ENCODE assay signal across 19 cellular contexts in the genomic region with DNA sequence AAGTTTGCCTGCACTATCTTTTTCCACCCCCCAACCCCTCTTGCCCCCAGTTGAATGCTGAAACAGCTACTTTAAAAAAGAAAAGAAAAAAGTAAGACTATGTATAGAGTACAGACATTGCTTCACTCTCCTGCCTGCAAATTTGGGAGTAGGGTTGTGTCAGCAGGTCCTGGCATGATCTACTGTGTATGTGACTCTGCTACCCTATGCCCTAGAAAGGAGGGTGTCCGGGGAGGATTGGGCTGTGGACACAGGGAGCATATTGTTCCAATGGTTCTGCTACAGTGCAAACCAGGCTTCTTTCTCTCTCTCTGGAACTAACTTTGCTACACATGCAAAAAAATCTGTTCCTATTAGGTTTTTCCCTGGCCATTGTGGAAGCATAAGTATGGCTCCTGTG. TPM values are rescaled to one million over a fixed set of nuclear protein-coding genes. Genes with fewer than 3 reads are reported as not detected.
DNase-seq lines count a peak whose midpoint lies in the region; ATAC-seq and TF ChIP-seq lines count a peak whose summit lies in the region.
"Had no signal": no experiment of that assay in that cellular context is flagged by ENCODE, and none has a peak within 500 bp of the region (broad histone marks: within the 10 kb centered on the region; RNA-seq: fewer than 3 reads in every experiment).

No MANE protein-coding gene starts in this region.

- H3K36me3 Mint-ChIP-seq in activated CD4-positive, alpha-beta T cell treated with anti-CD3 and anti-CD28 coated beads, Interleukin-2, amount 10 ng/mL, durations not matched to agents 7 days and 5 days (ENCODE audit: low read depth) = no peaks in the 10 kb centered on the region

- H3K4me3 ChIP-seq in adipocyte (ENCODE audit: low read length) = no peak overlapping the region
- H3K4me3 ChIP-seq in upper lobe of right lung = no peak overlapping the region
- H3K4me3 ChIP-seq: GM12878, GM23338, PC-9 had no signal

- POLR2A ChIA-PET in activated CD4-positive, alpha-beta T cell treated with anti-CD3 and anti-CD28 coated beads, Interleukin-2, amount 10 ng/mL, durations not matched to agents 7 days and 5 days (lab: Charles Lee) = no interaction called here

- peak; percentile 62 for ATAC-seq in upper lobe of right lung
- ATAC-seq in GM18498 (IDR thresholded peaks at IDR 0.05; ENCODE audit: unreplicated experiment) = no peak
- ATAC-seq: GM12878, GM23338 had no signal

- no peak for TF ChIP-seq CTCF in upper lobe of right lung (IDR thresholded peaks at IDR 0.05)

- H3K27me3 ChIP-seq in adipocyte (replicated peaks; ENCODE audit: control insufficient read depth, insufficient read depth, low read length) (no peaks in the 10 kb centered on the region), upper lobe of right lung (no peaks in the 10 kb centered on the region)

- H3K4me3 Mint-ChIP-seq in activated CD4-positive, alpha-beta T cell treated with anti-CD3 and anti-CD28 coated beads, Interleukin-2, amount 10 ng/mL, durations not matched to agents 7 days and 5 days = no peak overlapping the region
- H3K4me3 Mint-ChIP-seq: CD14-positive monocyte, GM23338 had no signal

- intact Hi-C loops in upper lobe of right lung (cut with DNase I) = no loop called here

- peak; percentile 44 for DNase-seq in adipocyte (ENCODE audit: low read depth)
- peak; percentile 51 for DNase-seq in fibroblast of peridontal ligament (ENCODE audit: extremely low read depth)
- peak; percentile 21 for DNase-seq in medulla oblongata (ENCODE audit: extremely low spot score)
- no peak for DNase-seq in upper lobe of right lung
- no peak for DNase-seq in Kasumi-1 (lab: John Stamatoyannopoulos, UW)
- DNase-seq in activated CD4-positive, alpha-beta T cell treated with anti-CD3 and anti-CD28 coated beads, Interleukin-2, amount 10 ng/mL, durations not matched to agents 7 days and 5 days = no peak
- DNase-seq: ACHN, AML-193, DMS 273 treated with DMSO at 0.1 percent for 48 hours, GDM1, NCI-H1417 treated with DMSO at 0.1 percent for 48 hours, NCI-H1930, NCI-H2171, NCI-H446, PC-9 had no signal

- H3K9me3 Mint-ChIP-seq in activated CD4-positive, alpha-beta T cell treated with anti-CD3 and anti-CD28 coated beads, Interleukin-2, amount 10 ng/mL, durations not matched to agents 7 days and 5 days = no peaks in the 10 kb centered on the region

- H3K9me3 ChIP-seq in adipocyte (ENCODE audit: control insufficient read depth, low read length) = no peaks in the 10 kb centered on the region
- H3K9me3 ChIP-seq in upper lobe of right lung = no peaks in the 10 kb centered on the region

- peaks cover 68% of the 10 kb centered on the region for H3K27me3 Mint-ChIP-seq in activated CD4-positive, alpha-beta T cell treated with anti-CD3 and anti-CD28 coated beads, Interleukin-2, amount 10 ng/mL, durations not matched to agents 7 days and 5 days

- H3K27ac ChIP-seq in upper lobe of right lung = no peak overlapping the region
- H3K27ac ChIP-seq: PC-9 had no signal

- no peak overlapping the region for H3K27ac Mint-ChIP-seq in activated CD4-positive, alpha-beta T cell treated with anti-CD3 and anti-CD28 coated beads, Interleukin-2, amount 10 ng/mL, durations not matched to agents 7 days and 5 days
- H3K27ac Mint-ChIP-seq: GM23338 had no signal

- CTCF ChIA-PET in activated CD4-positive, alpha-beta T cell treated with anti-CD3 and anti-CD28 coated beads, Interleukin-2, amount 10 ng/mL, durations not matched to agents 7 days and 5 days (lab: Charles Lee) = no interaction called here

- H3K9ac ChIP-seq in adipocyte (ENCODE audit: low read length) = peak overlapping the region; percentile 83

- H3K36me3 ChIP-seq in adipocyte (ENCODE audit: control insufficient read depth, insufficient read depth, low read length, severe bottlenecking) (no peaks in the 10 kb centered on the region), upper lobe of right lung (no peaks in the 10 kb centered on the region)

- H3K4me1 ChIP-seq in adipocyte (ENCODE audit: control insufficient read depth, insufficient read depth, low read length) (peaks cover 54% of the 10 kb centered on the region), upper lobe of right lung (peaks cover 11% of the 10 kb centered on the region)

- H3K4me1 Mint-ChIP-seq in activated CD4-positive, alpha-beta T cell treated with anti-CD3 and anti-CD28 coated beads, Interleukin-2, amount 10 ng/mL, durations not matched to agents 7 days and 5 days = no peaks in the 10 kb centered on the region

RNA-seq across cellular contexts. Expression of gene ZEB2, which starts 9.9 kb away (rescaled TPM):
- 178 TPM for total RNA-seq in upper lobe of right lung
- total RNA-seq in activated CD4-positive, alpha-beta T cell treated with anti-CD3 and anti-CD28 coated beads, Interleukin-2, amount 10 ng/mL, durations not matched to agents 7 days and 5 days = 1 to 10 TPM; 3.3 to 3.5 TPM
- total RNA-seq: GM23338 had no signal

Comparison
In these comparisons a context has a peak if more than half of its experiments do, and no peak if none do; other contexts are left out.
1. DNase-seq: peak in adipocyte (single experiment), fibroblast of peridontal ligament (single experiment) and medulla oblongata (single experiment); none in upper lobe of right lung (single experiment), Kasumi-1 (0 of 2) and activated CD4-positive, alpha-beta T cell treated with anti-CD3 and anti-CD28 coated beads, Interleukin-2, amount 10 ng/mL, durations not matched to agents 7 days and 5 days (single experiment).
2. RNA of gene ZEB2, which starts 9.9 kb away (total RNA-seq): 178 TPM in upper lobe of right lung (single experiment); 3.3 to 3.5 TPM in activated CD4-positive, alpha-beta T cell treated with anti-CD3 and anti-CD28 coated beads, Interleukin-2, amount 10 ng/mL, durations not matched to agents 7 days and 5 days; every median in the first group is over 10 times any median in the second.